Comparison of ENCODE assay signal across 20 cellular contexts in the genomic region with DNA sequence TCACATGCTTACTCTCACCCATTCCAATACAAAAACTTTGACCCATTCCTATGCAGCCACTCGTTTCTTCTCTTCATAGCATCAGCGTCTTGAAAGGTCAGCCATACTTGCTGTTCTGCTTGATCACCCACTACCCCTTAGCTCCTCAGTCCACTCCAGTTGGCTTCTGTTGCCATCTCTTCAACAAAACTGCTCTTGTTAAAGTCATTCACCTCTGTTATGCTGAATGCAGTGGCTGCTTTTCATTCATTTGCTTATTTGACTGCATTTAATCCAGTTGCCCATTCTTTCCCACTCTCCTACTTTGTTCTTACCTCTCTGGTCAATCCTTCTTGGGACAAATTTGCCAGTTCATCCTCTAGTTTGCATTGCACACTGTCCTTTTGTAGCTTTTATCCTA.
"Had no signal": no experiment of that assay in that cellular context is flagged by ENCODE, and none has a peak within 500 bp of the region (broad histone marks: within the 10 kb centered on the region; RNA-seq: fewer than 3 reads in every experiment).

No MANE protein-coding gene starts in this region.

- H3K27me3 ChIP-seq: esophagus squamous epithelium, gastroesophageal sphincter, neutrophil, right lobe of liver, tibial artery, upper lobe of left lung, uterus had no signal

- H3K27ac Mint-ChIP-seq: dendritic cell treated with granulocyte-macrophage colony-stimulating factor and Interleukin-4, amounts not matched to agents 40 ng/mL and 50 ng/mL, for 4 days; effector memory CD8-positive, alpha-beta T cell; naive B cell; nephron; stimulated activated memory B cell treated with anti-CD40 and anti-IgM and Interleukin-4, amounts not matched to agents 10 μg/mL and 1 μg/mL and 100 μg/mL, for 72 hours; stimulated activated naive CD8-positive, alpha-beta T cell treated with anti-CD3 and anti-CD28 coated beads, Interleukin-15, Interleukin-2, amounts not matched to agents 100 ng/mL and 50 ng/mL, for 24 hours had no signal

- H3K9me3 Mint-ChIP-seq: dendritic cell treated with granulocyte-macrophage colony-stimulating factor and Interleukin-4, amounts not matched to agents 40 ng/mL and 50 ng/mL, for 4 days; effector memory CD8-positive, alpha-beta T cell; naive B cell; nephron; stimulated activated memory B cell treated with anti-CD40 and anti-IgM and Interleukin-4, amounts not matched to agents 10 μg/mL and 1 μg/mL and 100 μg/mL, for 72 hours; stimulated activated naive CD8-positive, alpha-beta T cell treated with anti-CD3 and anti-CD28 coated beads, Interleukin-15, Interleukin-2, amounts not matched to agents 100 ng/mL and 50 ng/mL, for 24 hours had no signal

- H3K4me1 ChIP-seq: esophagus squamous epithelium, gastroesophageal sphincter, psoas muscle, right lobe of liver, tibial artery, upper lobe of left lung, uterus had no signal

- H3K4me3 ChIP-seq: esophagus squamous epithelium, gastroesophageal sphincter, psoas muscle, right lobe of liver, tibial artery, upper lobe of left lung, uterus had no signal

- H3K9me3 ChIP-seq: esophagus squamous epithelium, gastroesophageal sphincter, neutrophil, psoas muscle, right lobe of liver, tibial artery, upper lobe of left lung, uterus had no signal

- H3K36me3 ChIP-seq: right lobe of liver, uterus had no signal

- H3K4me1 Mint-ChIP-seq: nephron; stimulated activated memory B cell treated with anti-CD40 and anti-IgM and Interleukin-4, amounts not matched to agents 10 μg/mL and 1 μg/mL and 100 μg/mL, for 72 hours had no signal

- H3K4me3 Mint-ChIP-seq: dendritic cell treated with granulocyte-macrophage colony-stimulating factor and Interleukin-4, amounts not matched to agents 40 ng/mL and 50 ng/mL, for 4 days; effector memory CD8-positive, alpha-beta T cell; naive B cell; nephron; stimulated activated memory B cell treated with anti-CD40 and anti-IgM and Interleukin-4, amounts not matched to agents 10 μg/mL and 1 μg/mL and 100 μg/mL, for 72 hours; stimulated activated naive CD8-positive, alpha-beta T cell treated with anti-CD3 and anti-CD28 coated beads, Interleukin-15, Interleukin-2, amounts not matched to agents 100 ng/mL and 50 ng/mL, for 24 hours had no signal

- H3K27me3 Mint-ChIP-seq: dendritic cell treated with granulocyte-macrophage colony-stimulating factor and Interleukin-4, amounts not matched to agents 40 ng/mL and 50 ng/mL, for 4 days; effector memory CD8-positive, alpha-beta T cell; naive B cell; stimulated activated memory B cell treated with anti-CD40 and anti-IgM and Interleukin-4, amounts not matched to agents 10 μg/mL and 1 μg/mL and 100 μg/mL, for 72 hours; stimulated activated naive CD8-positive, alpha-beta T cell treated with anti-CD3 and anti-CD28 coated beads, Interleukin-15, Interleukin-2, amounts not matched to agents 100 ng/mL and 50 ng/mL, for 24 hours had no signal

- DNase-seq: effector memory CD8-positive, alpha-beta T cell; esophagus squamous epithelium; foreskin fibroblast; kidney glomerular epithelial cell; mesendoderm; naive B cell; psoas muscle; retina; right lobe of liver; stimulated activated CD4-positive, alpha-beta T cell treated with anti-CD3 and anti-CD28 coated beads, Interleukin-4, amount 100 ng/mL, for 1 hour; tibial artery; upper lobe of left lung; uterus had no signal

- H3K27ac ChIP-seq: epithelial cell of prostate, esophagus squamous epithelium, gastroesophageal sphincter, neutrophil, psoas muscle, right lobe of liver, tibial artery, upper lobe of left lung, uterus had no signal

- ATAC-seq: effector memory CD8-positive, alpha-beta T cell; gastroesophageal sphincter; psoas muscle; right lobe of liver; stimulated activated memory B cell treated with anti-CD40 and anti-IgM and Interleukin-4, amounts not matched to agents 10 μg/mL and 1 μg/mL and 100 μg/mL, for 72 hours had no signal
